18 cellular contexts compared by ENCODE assay signal in genomic region chr2:200364620-200365019, GRCh38. TPM values are rescaled to one million over a fixed set of nuclear protein-coding genes. Genes with fewer than 3 reads are reported as not detected.
DNase-seq lines count a peak whose midpoint lies in the region; ATAC-seq, FAIRE-seq and TF ChIP-seq lines count a peak whose summit lies in the region.
"Had no signal": no experiment of that assay in that cellular context is flagged by ENCODE, and none has a peak within 500 bp of the region (broad histone marks: within the 10 kb centered on the region; RNA-seq: fewer than 3 reads in every experiment).

No MANE protein-coding gene starts in this region.

- H3K14ac ChIP-seq in neuronal stem cell (ENCODE audit: low read length), result no peak overlapping the region

- ATAC-seq in Right ventricle myocardium inferior, result no peak
- ATAC-seq: CD8-positive, alpha-beta T cell had no signal

- H3K4me1 ChIP-seq in astrocyte (ENCODE audit: insufficient read depth, low read length) (no peaks in the 10 kb centered on the region), mesendoderm (ENCODE audit: control insufficient read depth, low read depth, low read length) (peaks cover 4% of the 10 kb centered on the region), sigmoid colon (peaks cover 0 to 52% (median 33%) of the 10 kb centered on the region in 4 donors), neuronal stem cell (ENCODE audit: control insufficient read depth in 2 of 2, insufficient read depth in 1 of 2, low read depth in 1 of 2, low read length in 2 of 2) (peaks cover 6 to 23% of the 10 kb centered on the region in 2 donors)
- H3K4me1 ChIP-seq: BLaER1 had no signal

- H3K36me3 Mint-ChIP-seq in astrocyte (ENCODE audit: low read depth, unreplicated experiment), result peaks cover 6% of the 10 kb centered on the region
- no peaks in the 10 kb centered on the region for H3K36me3 Mint-ChIP-seq in activated CD4-positive, alpha-beta memory T cell treated with anti-CD3 and anti-CD28 coated beads for 36 hours
- H3K36me3 Mint-ChIP-seq: CD8-positive, alpha-beta T cell had no signal

- H2BK12ac ChIP-seq in neuronal stem cell (ENCODE audit: low read length), result no peak overlapping the region

- H3K27me3 ChIP-seq in astrocyte (ENCODE audit: insufficient read depth, low read length), result no peaks in the 10 kb centered on the region
- H3K27me3 ChIP-seq in mesendoderm (ENCODE audit: insufficient read depth, low read length, poor library complexity), result no peaks in the 10 kb centered on the region
- no peaks in the 10 kb centered on the region for H3K27me3 ChIP-seq in sigmoid colon
- H3K27me3 ChIP-seq in neuronal stem cell (ENCODE audit: control insufficient read depth in 3 of 3, insufficient read depth in 3 of 3, low read depth in 1 of 3, low read length in 3 of 3), result no peaks in the 10 kb centered on the region
- H3K27me3 ChIP-seq: BLaER1 had no signal

- TF ChIP-seq POLR2A in H54 (IDR thresholded peaks at IDR 0.05; ENCODE audit: low read depth, low read length) (no peak), sigmoid colon (IDR thresholded peaks at IDR 0.05) (no peak)

- H3K18ac ChIP-seq in mesendoderm (ENCODE audit: low read length), result peak overlapping the region; percentile 64
- no peak overlapping the region for H3K18ac ChIP-seq in neuronal stem cell (ENCODE audit: low read length)

- H3K79me1 ChIP-seq in mesendoderm (ENCODE audit: low read length) (peaks cover 10% of the 10 kb centered on the region), neuronal stem cell (ENCODE audit: low read depth, low read length) (peaks cover under 1% of the 10 kb centered on the region)

- peak overlapping the region; percentile 43 for H3K27ac Mint-ChIP-seq in astrocyte (ENCODE audit: unreplicated experiment)
- no peak overlapping the region for H3K27ac Mint-ChIP-seq in activated CD4-positive, alpha-beta memory T cell treated with anti-CD3 and anti-CD28 coated beads for 36 hours
- H3K27ac Mint-ChIP-seq: CD8-positive, alpha-beta T cell had no signal

- H3K9ac ChIP-seq in astrocyte (ENCODE audit: low read length) (no peak overlapping the region), mesendoderm (ENCODE audit: low read length) (no peak overlapping the region), neuronal stem cell (ENCODE audit: low read depth, low read length, poor library complexity) (no peak overlapping the region)
- H3K9ac ChIP-seq: BLaER1 had no signal

- no peak overlapping the region for H2BK5ac ChIP-seq in mesendoderm (ENCODE audit: low read length)
- no peak overlapping the region for H2BK5ac ChIP-seq in neuronal stem cell (ENCODE audit: low read length)

- no CpG with 5 or more reads among the region's 3 CpGs for WGBS in mesendoderm (ENCODE audit: extremely low coverage, insufficient coverage, low lambda C conversion rate)
- 89 to 90% methylated on average over 3 of the region's 3 CpGs for WGBS in sigmoid colon, 2 donors
- no CpG with 5 or more reads among the region's 3 CpGs for WGBS in neuronal stem cell (ENCODE audit: extremely low coverage in 2 of 2, insufficient read length in 2 of 2, insufficient replicate concordance in 1 of 2), 2 donors

- H4K5ac ChIP-seq in mesendoderm (ENCODE audit: low read length), result no peak overlapping the region

- H3K27ac ChIP-seq in astrocyte (ENCODE audit: low read depth, low read length) (no peak overlapping the region), mesendoderm (ENCODE audit: low read depth, low read length) (no peak overlapping the region), sigmoid colon (peak overlapping the region in 3 of 4 donors; percentile 9 to 67 (median 66)), neuronal stem cell (replicated peaks; ENCODE audit: low read length) (no peak overlapping the region)
- H3K27ac ChIP-seq: BLaER1 had no signal

- H3K79me2 ChIP-seq in astrocyte (ENCODE audit: insufficient read depth, low read length), result peaks cover 78% of the 10 kb centered on the region
- H3K79me2 ChIP-seq in mesendoderm (ENCODE audit: control insufficient read depth, insufficient read depth, low read length), result peaks cover 54% of the 10 kb centered on the region

- H4K91ac ChIP-seq in neuronal stem cell (ENCODE audit: low read depth, low read length, poor library complexity), result no peak overlapping the region

- no peak overlapping the region for H3K56ac ChIP-seq in mesendoderm (ENCODE audit: low read length)

- H3K36me3 ChIP-seq in astrocyte (ENCODE audit: insufficient read depth, low read length), result no peaks in the 10 kb centered on the region
- no peaks in the 10 kb centered on the region for H3K36me3 ChIP-seq in mesendoderm (ENCODE audit: control insufficient read depth, insufficient read depth, low read length)
- no peaks in the 10 kb centered on the region for H3K36me3 ChIP-seq in sigmoid colon
- no peaks in the 10 kb centered on the region for H3K36me3 ChIP-seq in neuronal stem cell (replicated peaks in 1 of 2; ENCODE audit: control insufficient read depth in 2 of 2, insufficient read depth in 2 of 2, low read length in 2 of 2)
- H3K36me3 ChIP-seq: BLaER1, HAP-1 had no signal

- H3K23ac ChIP-seq in mesendoderm (ENCODE audit: low read length) (no peak overlapping the region), neuronal stem cell (ENCODE audit: low read depth, low read length, poor library complexity) (no peak overlapping the region)

- H2BK120ac ChIP-seq in mesendoderm (ENCODE audit: low read depth, low read length) (no peak overlapping the region), neuronal stem cell (ENCODE audit: low read depth, low read length) (no peak overlapping the region)

- no peak overlapping the region for H2AK5ac ChIP-seq in mesendoderm (ENCODE audit: low read length)
- no peak overlapping the region for H2AK5ac ChIP-seq in neuronal stem cell (ENCODE audit: low read depth, low read length)

- H2AFZ ChIP-seq in astrocyte (ENCODE audit: low read depth, low read length) (no peak overlapping the region), neuronal stem cell (ENCODE audit: low read length) (no peak overlapping the region)

- peaks cover 46% of the 10 kb centered on the region for H3K4me1 Mint-ChIP-seq in astrocyte (ENCODE audit: low read depth, unreplicated experiment)
- H3K4me1 Mint-ChIP-seq in activated CD4-positive, alpha-beta memory T cell treated with anti-CD3 and anti-CD28 coated beads for 36 hours (ENCODE audit: low read depth), result no peaks in the 10 kb centered on the region

- intact Hi-C loops in sigmoid colon (cut with DNase I), result loop anchor here (5.0 kb wide), 1 partner anchor 57 kb away; the partner anchor contains the start of gene SPATS2L
- intact Hi-C loops in activated CD4-positive, alpha-beta memory T cell treated with anti-CD3 and anti-CD28 coated beads for 36 hours (cut with micrococcal nuclease), result no loop called here
- intact Hi-C loops in Right ventricle myocardium inferior (cut with DNase I), result no loop called here

- no peak for TF ChIP-seq EP300 in sigmoid colon (IDR thresholded peaks at IDR 0.05)

- peaks cover 13% of the 10 kb centered on the region for H4K20me1 ChIP-seq in astrocyte (ENCODE audit: insufficient read depth, low read length)
- H4K20me1 ChIP-seq: BLaER1 had no signal

- H3K4me3 Mint-ChIP-seq in astrocyte (ENCODE audit: unreplicated experiment), result no peak overlapping the region
- no peak overlapping the region for H3K4me3 Mint-ChIP-seq in activated CD4-positive, alpha-beta memory T cell treated with anti-CD3 and anti-CD28 coated beads for 36 hours
- H3K4me3 Mint-ChIP-seq: CD8-positive, alpha-beta T cell had no signal

- peak; percentile 27 for FAIRE-seq in H54 (lab: Jason Lieb, UNC)
- FAIRE-seq in astrocyte (lab: Jason Lieb, UNC), result no peak

- no peak overlapping the region for H3K4me2 ChIP-seq in astrocyte (ENCODE audit: low read length)
- no peak overlapping the region for H3K4me2 ChIP-seq in mesendoderm (ENCODE audit: low read length)
- no peak overlapping the region for H3K4me2 ChIP-seq in neuronal stem cell (ENCODE audit: insufficient read depth, low read length, poor library complexity, severe bottlenecking)
- H3K4me2 ChIP-seq: BLaER1 had no signal

- H2BK15ac ChIP-seq in mesendoderm (replicated peaks; ENCODE audit: low read depth), result no peak overlapping the region
- H2BK15ac ChIP-seq in neuronal stem cell (ENCODE audit: low read length), result no peak overlapping the region

- DNase-seq in H54 (ENCODE audit: insufficient read length, low spot score) (no peak), astrocyte (ENCODE audit: low read depth) (no peak), mesendoderm (no peak), sigmoid colon (no peak), neuronal stem cell (ENCODE audit: low spot score) (no peak), Right ventricle myocardium inferior (ENCODE audit: missing footprints) (no peak), HK-2 (ENCODE audit: unreplicated experiment) (no peak)
- no peak for DNase-seq in activated CD4-positive, alpha-beta memory T cell treated with anti-CD3 and anti-CD28 coated beads for 36 hours
- DNase-seq: CD8-positive, alpha-beta T cell; DMS79 treated with DMSO at 0.1 percent for 48 hours; KBM-7; NCI-H1417 treated with DMSO at 0.1 percent for 48 hours; NCI-H2029 treated with DMSO at 0.1 percent for 48 hours; NCI-H2171 treated with DMSO at 0.1 percent for 48 hours; NCI-H748 treated with DMSO at 0.1 percent for 48 hours had no signal

- no peak for TF ChIP-seq CTCF in astrocyte (IDR thresholded peaks at IDR 0.05; ENCODE audit: insufficient read depth, low read depth, low read length)
- no peak for TF ChIP-seq CTCF in sigmoid colon (IDR thresholded peaks at IDR 0.05)

- H3K9me3 ChIP-seq in astrocyte (ENCODE audit: insufficient read depth, low read depth, low read length) (no peaks in the 10 kb centered on the region), sigmoid colon (no peaks in the 10 kb centered on the region), neuronal stem cell (replicated peaks in 1 of 2; ENCODE audit: control insufficient read depth in 2 of 2, insufficient read depth in 1 of 2, low read depth in 1 of 2, low read length in 2 of 2) (no peaks in the 10 kb centered on the region)
- H3K9me3 ChIP-seq: BLaER1, HAP-1 had no signal

- POLR2A ChIA-PET in activated CD4-positive, alpha-beta memory T cell treated with anti-CD3 and anti-CD28 coated beads for 36 hours (lab: Charles Lee), result no interaction called here

- no peak overlapping the region for H4K8ac ChIP-seq in mesendoderm (ENCODE audit: low read depth, low read length)
- H4K8ac ChIP-seq in neuronal stem cell (ENCODE audit: low read depth, low read length), result no peak overlapping the region

- H3K4me3 ChIP-seq in astrocyte (ENCODE audit: insufficient read depth, low read depth, low read length) (no peak overlapping the region), mesendoderm (ENCODE audit: low read length) (no peak overlapping the region), sigmoid colon (no peak overlapping the region), neuronal stem cell (ENCODE audit: low read length in 2 of 2) (no peak overlapping the region)
- H3K4me3 ChIP-seq: BLaER1, HAP-1 had no signal

- H3K4ac ChIP-seq in mesendoderm (ENCODE audit: low read depth, low read length) (no peak overlapping the region), neuronal stem cell (ENCODE audit: low read length) (no peak overlapping the region)

- no peaks in the 10 kb centered on the region for H3K9me3 Mint-ChIP-seq in astrocyte (ENCODE audit: unreplicated experiment)
- H3K9me3 Mint-ChIP-seq in activated CD4-positive, alpha-beta memory T cell treated with anti-CD3 and anti-CD28 coated beads for 36 hours, result no peaks in the 10 kb centered on the region
- H3K9me3 Mint-ChIP-seq: CD8-positive, alpha-beta T cell had no signal

- CTCF ChIA-PET in activated CD4-positive, alpha-beta memory T cell treated with anti-CD3 and anti-CD28 coated beads for 36 hours (lab: Charles Lee), result no interaction called here

- no peaks in the 10 kb centered on the region for H3K27me3 Mint-ChIP-seq in astrocyte (ENCODE audit: low read depth, unreplicated experiment)
- H3K27me3 Mint-ChIP-seq in activated CD4-positive, alpha-beta memory T cell treated with anti-CD3 and anti-CD28 coated beads for 36 hours, result peaks cover 4% of the 10 kb centered on the region

RNA-seq across cellular contexts. Expression of gene SPATS2L, which starts 58.1 kb away (rescaled TPM):
- 192 and 221 TPM in 2 replicates for total RNA-seq in astrocyte
- polyA plus RNA-seq in mesendoderm (2013, experiment 1 of 2), result 474 TPM
- polyA plus RNA-seq in mesendoderm (2013, experiment 2 of 2), result 470 TPM
- total RNA-seq in sigmoid colon, result 100 to 1,000 TPM in 2 of 4 donors, 10 to 100 TPM in 2; 63.5 to 153 (median 89.0) TPM
- polyA plus RNA-seq in sigmoid colon, result 100 to 1,000 TPM; 103 to 305 (median 167) TPM
- total RNA-seq in activated CD4-positive, alpha-beta memory T cell treated with anti-CD3 and anti-CD28 coated beads for 36 hours, result 10 to 100 TPM; 25.4 to 28.8 TPM
- 34.9 TPM for polyA plus RNA-seq in neuronal stem cell (2013, experiment 1 of 2)
- 35.6 TPM for polyA plus RNA-seq in neuronal stem cell (2013, experiment 2 of 2)
- 89.5 TPM for total RNA-seq in Right ventricle myocardium inferior
- total RNA-seq: G401 had no signal

Comparison
In these comparisons a context has a peak if more than half of its experiments do, and no peak if none do; other contexts are left out.
1. H3K27ac ChIP-seq: peak in sigmoid colon (3 of 4); none in astrocyte (single experiment), mesendoderm (single experiment) and neuronal stem cell (single experiment).